ENCODE assay signal across 17 cellular contexts in the genomic region with DNA sequence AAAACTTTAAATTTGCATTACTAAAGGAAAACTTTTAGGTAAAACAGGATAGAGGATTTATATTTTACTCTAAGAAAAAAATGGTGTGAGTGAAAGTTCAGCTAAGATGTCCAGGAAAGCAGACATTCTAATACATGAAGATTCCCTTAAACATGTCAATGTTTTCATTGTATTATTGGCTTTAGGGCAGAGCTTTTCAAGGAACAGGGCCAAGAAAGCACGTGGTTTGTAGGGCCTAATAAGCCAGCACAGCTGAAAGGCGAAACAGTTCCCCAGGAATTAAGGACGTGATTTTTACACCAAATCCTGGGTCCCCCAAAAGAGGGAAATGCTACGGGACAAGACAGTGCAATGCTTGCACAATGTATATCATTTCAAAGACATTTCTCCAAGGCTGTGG. TPM values are rescaled to one million over a fixed set of nuclear protein-coding genes. Genes with fewer than 3 reads are reported as not detected.
DNase-seq lines count a peak whose midpoint lies in the region; ATAC-seq lines count a peak whose summit lies in the region.
"Had no signal": no experiment of that assay in that cellular context is flagged by ENCODE, and none has a peak within 500 bp of the region (broad histone marks: within the 10 kb centered on the region; RNA-seq: fewer than 3 reads in every experiment).

No MANE protein-coding gene starts in this region.

- DNase-seq in Ammon's horn (ENCODE audit: low spot score) (peak; percentile 54), foreskin melanocyte (peak; percentile 64), medulla oblongata (ENCODE audit: extremely low spot score) (peak; percentile 51), superior temporal gyrus (ENCODE audit: extremely low spot score) (peak; percentile 84), sciatic nerve (ENCODE audit: low spot score) (no peak)
- DNase-seq: AML-193; CD4-positive, alpha-beta memory T cell; COR-L47; DMS 273 treated with DMSO at 0.1 percent for 48 hours; GOT3; H7; HFFc6; KG1 had no signal

- intact Hi-C loops in sciatic nerve (cut with DNase I): no loop called here

- ATAC-seq in GM21528 (IDR thresholded peaks at IDR 0.05; ENCODE audit: low FRiP score, unreplicated experiment) (no peak), HG03108 (IDR thresholded peaks at IDR 0.05; ENCODE audit: unreplicated experiment) (no peak), sciatic nerve (no peak)
- ATAC-seq: A549, HCT116 had no signal

RNA-seq across cellular contexts. Expression of gene MKRN3, which starts 48.6 kb away (rescaled TPM):
- total RNA-seq in sciatic nerve: 2.3 TPM
- total RNA-seq: H7 had no signal
